Comparison of ENCODE assay signal across 8 cellular contexts in genomic region chr9:93268551-93269314, GRCh38.
A peak's percentile ranks its signal among the peaks of the same experiment; 100 is the strongest.
DNase-seq lines count a peak whose midpoint lies in the region; ATAC-seq and TF ChIP-seq lines count a peak whose summit lies in the region.

No MANE protein-coding gene starts in this region.

- no peaks in the 10 kb centered on the region for H3K27me3 ChIP-seq in CD8-positive, alpha-beta T cell (ENCODE audit: insufficient read depth, low read length)

- DNase-seq in CD8-positive, alpha-beta T cell = peak in 2 of 7 experiments; percentile 49 to 53
- DNase-seq in NCI-H1092 treated with DMSO at 0.1 percent for 48 hours (lab: John Stamatoyannopoulos, UW) = peak; percentile 33
- DNase-seq in activated CD4-positive, alpha-beta T cell treated with anti-CD3 and anti-CD28 coated beads for 4 hours = peak; percentile 31 to 39
- DNase-seq in memory B cell (ENCODE audit: low spot score in 2 of 2) = peak; percentile 47 to 52
- DNase-seq in GM19238 (ENCODE audit: insufficient read length, low spot score) = no peak
- no peak for DNase-seq in HPDE6-E6E7 (ENCODE audit: extremely low spot score)
- no peak for DNase-seq in OCI-M1 (lab: John Stamatoyannopoulos, UW)
- no peak for DNase-seq in NCI-H1694 treated with DMSO at 0.1 percent for 48 hours (lab: John Stamatoyannopoulos, UW)

- H3K9me3 ChIP-seq in CD8-positive, alpha-beta T cell (ENCODE audit: low read length) = no peaks in the 10 kb centered on the region

- CTCF ChIA-PET in CD8-positive, alpha-beta T cell (lab: Charles Lee) = interaction anchor here (0.8 to 0.9 kb wide), 2 partner anchors 17 to 414 kb away, joined by 3 read pairs; no protein-coding TSS in a partner anchor

- intact Hi-C loops in CD8-positive, alpha-beta T cell (cut with DNase I, micrococcal nuclease) = no loop called here

- peak overlapping the region; percentile 73 for H3K4me3 Mint-ChIP-seq in CD8-positive, alpha-beta T cell
- H3K4me3 Mint-ChIP-seq in memory B cell = peak overlapping the region; percentile 84

- H3K27me3 Mint-ChIP-seq in CD8-positive, alpha-beta T cell (ENCODE audit: low read depth) = peaks cover 12% of the 10 kb centered on the region
- peaks cover 5% of the 10 kb centered on the region for H3K27me3 Mint-ChIP-seq in memory B cell

- H3K36me3 ChIP-seq in CD8-positive, alpha-beta T cell (ENCODE audit: insufficient read depth, low read length) = no peaks in the 10 kb centered on the region

- peak overlapping the region; percentile 11 for H3K27ac Mint-ChIP-seq in CD8-positive, alpha-beta T cell
- H3K27ac Mint-ChIP-seq in memory B cell = peak overlapping the region; percentile 89

- peak overlapping the region; percentile 7 for H3K4me3 ChIP-seq in CD8-positive, alpha-beta T cell (ENCODE audit: low read depth, low read length)

- peaks cover 13% of the 10 kb centered on the region for H3K4me1 Mint-ChIP-seq in CD8-positive, alpha-beta T cell (ENCODE audit: low read depth)
- H3K4me1 Mint-ChIP-seq in memory B cell = peaks cover 33% of the 10 kb centered on the region

- peaks cover 3% of the 10 kb centered on the region for H3K9me3 Mint-ChIP-seq in CD8-positive, alpha-beta T cell
- H3K9me3 Mint-ChIP-seq in memory B cell = peaks cover 3% of the 10 kb centered on the region

- H3K27ac ChIP-seq in CD8-positive, alpha-beta T cell (ENCODE audit: low read depth, low read length) = no peak overlapping the region

- no peaks in the 10 kb centered on the region for H3K36me3 Mint-ChIP-seq in CD8-positive, alpha-beta T cell
- H3K36me3 Mint-ChIP-seq in memory B cell = no peaks in the 10 kb centered on the region

- POLR2A ChIA-PET in CD8-positive, alpha-beta T cell (lab: Charles Lee) = no interaction called here

- peak; percentile 84 for ATAC-seq in CD8-positive, alpha-beta T cell
- peak; percentile 92 for ATAC-seq in memory B cell (ENCODE audit: low read depth)

- peaks cover 15% of the 10 kb centered on the region for H3K4me1 ChIP-seq in CD8-positive, alpha-beta T cell (ENCODE audit: insufficient read depth, low read length)

- no peak for TF ChIP-seq CTCF in CD8-positive, alpha-beta T cell (IDR thresholded peaks at IDR 0.05)

Comparison
In these comparisons a context has a peak if more than half of its experiments do, and no peak if none do; other contexts are left out.
1. DNase-seq: peak in NCI-H1092 treated with DMSO at 0.1 percent for 48 hours (single experiment), activated CD4-positive, alpha-beta T cell treated with anti-CD3 and anti-CD28 coated beads for 4 hours (2 of 2) and memory B cell (2 of 2); none in GM19238 (single experiment), HPDE6-E6E7 (single experiment), OCI-M1 (single experiment) and NCI-H1694 treated with DMSO at 0.1 percent for 48 hours (single experiment).